ENCODE assay signal across 14 cellular contexts in genomic region chr10:80484243-80484642, GRCh38. TPM values are rescaled to one million over a fixed set of nuclear protein-coding genes. Genes with fewer than 3 reads are reported as not detected.
DNase-seq lines count a peak whose midpoint lies in the region; ATAC-seq and TF ChIP-seq lines count a peak whose summit lies in the region.
"Had no signal": no experiment of that assay in that cellular context is flagged by ENCODE, and none has a peak within 500 bp of the region (broad histone marks: within the 10 kb centered on the region; RNA-seq: fewer than 3 reads in every experiment).

No MANE protein-coding gene starts in this region.

- POLR2A ChIA-PET in activated CD4-positive, alpha-beta memory T cell treated with anti-CD3 and anti-CD28 coated beads, Interleukin-2, amount 10 ng/mL, durations not matched to agents 7 days and 5 days (lab: Charles Lee), result interaction anchor here (6.9 to 11.7 kb wide), 2 partner anchors 15 to 19 kb away, joined by 101 to 404 read pairs; partner anchors contain the start of gene TSPAN14

- H3K4me3 Mint-ChIP-seq in activated CD4-positive, alpha-beta memory T cell treated with anti-CD3 and anti-CD28 coated beads, Interleukin-2, amount 10 ng/mL, durations not matched to agents 7 days and 5 days, result peak overlapping the region; percentile 43
- peak overlapping the region; percentile 4 for H3K4me3 Mint-ChIP-seq in glutamatergic neuron (ENCODE audit: unreplicated experiment)

- H3K27ac ChIP-seq in suprapubic skin, result peak overlapping the region; percentile 68
- no peak overlapping the region for H3K27ac ChIP-seq in aorta (ENCODE audit: low read depth in 1 of 2, low read length in 2 of 2)
- H3K27ac ChIP-seq: psoas muscle had no signal

- H3K4me3 ChIP-seq in suprapubic skin, result no peak overlapping the region
- H3K4me3 ChIP-seq in aorta (ENCODE audit: low read length in 2 of 2), result no peak overlapping the region
- H3K4me3 ChIP-seq: GM12878, psoas muscle had no signal

- ATAC-seq in aorta (ENCODE audit: low FRiP score) (no peak), HG03045 (IDR thresholded peaks at IDR 0.05; ENCODE audit: unreplicated experiment) (no peak)
- ATAC-seq: GM12878, psoas muscle had no signal

- no peak for TF ChIP-seq POLR2A in suprapubic skin (IDR thresholded peaks at IDR 0.05)

- CTCF ChIA-PET in activated CD4-positive, alpha-beta memory T cell treated with anti-CD3 and anti-CD28 coated beads, Interleukin-2, amount 10 ng/mL, durations not matched to agents 7 days and 5 days (lab: Charles Lee), result interaction anchor here (0.8 to 6.6 kb wide), 10 partner anchors 9 to 40 kb away, joined by 3 to 64 read pairs (median 4); no protein-coding TSS in a partner anchor

- no peaks in the 10 kb centered on the region for H3K9me3 ChIP-seq in suprapubic skin
- H3K9me3 ChIP-seq in aorta (ENCODE audit: control insufficient read depth, low read length), result no peaks in the 10 kb centered on the region
- H3K9me3 ChIP-seq: psoas muscle had no signal

- 43% methylated on average over 6 of the region's 6 CpGs for WGBS in suprapubic skin
- 87 to 91% methylated on average over 6 of the region's 6 CpGs for WGBS in aorta, 2 donors

- no peaks in the 10 kb centered on the region for H3K27me3 Mint-ChIP-seq in activated CD4-positive, alpha-beta memory T cell treated with anti-CD3 and anti-CD28 coated beads, Interleukin-2, amount 10 ng/mL, durations not matched to agents 7 days and 5 days
- H3K27me3 Mint-ChIP-seq in glutamatergic neuron (ENCODE audit: unreplicated experiment), result peaks cover 5% of the 10 kb centered on the region

- DNase-seq in activated naive CD4-positive, alpha-beta T cell treated with Interleukin-2 at 50 U/mL for 16 hours, result peak; percentile 7
- no peak for DNase-seq in activated naive CD4-positive, alpha-beta T cell treated with anti-CD3 and anti-CD28 coated beads, Interleukin-2, amount 50 U/mL, for 16 hours
- DNase-seq in activated CD4-positive, alpha-beta memory T cell treated with anti-CD3 and anti-CD28 coated beads, Interleukin-2, amount 10 ng/mL, durations not matched to agents 7 days and 5 days, result no peak
- DNase-seq in glutamatergic neuron, result no peak
- no peak for DNase-seq in suprapubic skin (ENCODE audit: low spot score in 2 of 2)
- DNase-seq in aorta, result no peak
- DNase-seq in NCI-H2196 treated with DMSO at 0.1 percent for 48 hours (lab: John Stamatoyannopoulos, UW; ENCODE audit: unreplicated experiment), result no peak
- DNase-seq: IMR-90, NCI-H1436, psoas muscle, RPMI8226 had no signal

- intact Hi-C loops in aorta (cut with DNase I), result no loop called here

- no peak for TF ChIP-seq CTCF in glutamatergic neuron (IDR thresholded peaks at IDR 0.05; ENCODE audit: partially characterized antibody, unreplicated experiment)
- no peak for TF ChIP-seq CTCF in suprapubic skin (IDR thresholded peaks at IDR 0.05)

- H3K36me3 ChIP-seq in suprapubic skin (peaks cover 6% of the 10 kb centered on the region), aorta (ENCODE audit: control insufficient read depth in 1 of 2, insufficient read depth in 2 of 2, low read length in 1 of 2) (no peaks in the 10 kb centered on the region)

- peaks cover 58% of the 10 kb centered on the region for H3K36me3 Mint-ChIP-seq in activated CD4-positive, alpha-beta memory T cell treated with anti-CD3 and anti-CD28 coated beads, Interleukin-2, amount 10 ng/mL, durations not matched to agents 7 days and 5 days (ENCODE audit: low read depth)
- H3K36me3 Mint-ChIP-seq in glutamatergic neuron (ENCODE audit: unreplicated experiment), result no peaks in the 10 kb centered on the region

- no peaks in the 10 kb centered on the region for H3K9me3 Mint-ChIP-seq in activated CD4-positive, alpha-beta memory T cell treated with anti-CD3 and anti-CD28 coated beads, Interleukin-2, amount 10 ng/mL, durations not matched to agents 7 days and 5 days
- peaks cover 7% of the 10 kb centered on the region for H3K9me3 Mint-ChIP-seq in glutamatergic neuron (ENCODE audit: unreplicated experiment)

- H3K27me3 ChIP-seq in suprapubic skin (no peaks in the 10 kb centered on the region), aorta (ENCODE audit: control insufficient read depth in 1 of 2, insufficient read depth in 2 of 2, low read length in 1 of 2) (no peaks in the 10 kb centered on the region)

- no peak for TF ChIP-seq EP300 in suprapubic skin (IDR thresholded peaks at IDR 0.05)

- H3K4me1 ChIP-seq in suprapubic skin, result peaks cover 63% of the 10 kb centered on the region
- no peaks in the 10 kb centered on the region for H3K4me1 ChIP-seq in aorta (ENCODE audit: control insufficient read depth in 1 of 2, insufficient read depth in 2 of 2, low read length in 2 of 2)

- peak overlapping the region; percentile 91 for H3K27ac Mint-ChIP-seq in activated CD4-positive, alpha-beta memory T cell treated with anti-CD3 and anti-CD28 coated beads, Interleukin-2, amount 10 ng/mL, durations not matched to agents 7 days and 5 days
- peak overlapping the region; percentile 74 for H3K27ac Mint-ChIP-seq in glutamatergic neuron (ENCODE audit: unreplicated experiment)

- peaks cover 81% of the 10 kb centered on the region for H3K4me1 Mint-ChIP-seq in activated CD4-positive, alpha-beta memory T cell treated with anti-CD3 and anti-CD28 coated beads, Interleukin-2, amount 10 ng/mL, durations not matched to agents 7 days and 5 days
- peaks cover 40% of the 10 kb centered on the region for H3K4me1 Mint-ChIP-seq in glutamatergic neuron (ENCODE audit: low read depth, unreplicated experiment)

RNA-seq across cellular contexts. Expression of gene TSPAN14, which starts 30.1 kb away (rescaled TPM):
- total RNA-seq in activated CD4-positive, alpha-beta memory T cell treated with anti-CD3 and anti-CD28 coated beads, Interleukin-2, amount 10 ng/mL, durations not matched to agents 7 days and 5 days, result 100 to 1,000 TPM; 130 to 136 TPM
- total RNA-seq in glutamatergic neuron (ENCODE audit: unreplicated experiment), result 141 TPM
- 100 to 1,000 TPM in 3 of 4 donors, 10 to 100 TPM in 1; 99.7 to 145 (median 122) TPM for total RNA-seq in suprapubic skin
- total RNA-seq in aorta, result 10 to 100 TPM; 59.5 to 61.5 TPM
- 10 to 100 TPM; 12.3 to 13.8 TPM for polyA plus RNA-seq in aorta

RNA-seq across cellular contexts. Expression of gene SH2D4B, which starts 53.5 kb away (rescaled TPM):
- under 1 TPM; 0.13 to 0.15 TPM for total RNA-seq in activated CD4-positive, alpha-beta memory T cell treated with anti-CD3 and anti-CD28 coated beads, Interleukin-2, amount 10 ng/mL, durations not matched to agents 7 days and 5 days
- total RNA-seq in glutamatergic neuron (ENCODE audit: unreplicated experiment), result 0.12 TPM
- total RNA-seq in suprapubic skin, result under 1 TPM in 2 of 4 donors, not detected in 2; 0.18 to 0.23 TPM
- under 1 TPM; 0.27 to 0.52 TPM for total RNA-seq in aorta
- not detected for polyA plus RNA-seq in aorta
- total RNA-seq: fibroblast of lung, IMR-90, psoas muscle had no signal
- polyA plus RNA-seq: fibroblast of lung, IMR-90 had no signal
